In the genomic region with DNA sequence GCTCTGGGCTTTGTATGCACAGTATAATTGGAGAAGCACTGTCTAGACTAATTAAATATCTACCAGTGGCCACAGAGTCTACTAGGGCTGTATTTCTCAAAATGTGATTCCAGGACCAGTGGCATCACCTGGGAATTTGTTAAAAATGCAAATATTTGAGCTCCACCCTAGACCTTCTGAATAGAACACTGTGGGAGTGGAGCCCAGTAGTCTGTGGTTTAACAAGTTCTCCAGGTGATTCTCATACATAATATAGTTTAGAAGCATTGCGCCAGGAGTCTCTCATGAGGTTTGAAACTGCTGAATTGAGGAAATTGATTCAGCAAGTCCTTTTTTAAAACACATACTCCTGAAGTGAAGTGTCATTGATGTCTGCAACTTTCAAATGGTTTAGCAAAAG, we compare ENCODE assay signal across 1 cellular context.
TF ChIP-seq lines count a peak whose summit lies in the region.

No MANE protein-coding gene starts in this region.

TF ChIP-seq in HCT116, 20 proteins besides CTCF, POLR2A, EP300 and RAD21 (continued from another document):
- TF ChIP-seq, protein P1, sequence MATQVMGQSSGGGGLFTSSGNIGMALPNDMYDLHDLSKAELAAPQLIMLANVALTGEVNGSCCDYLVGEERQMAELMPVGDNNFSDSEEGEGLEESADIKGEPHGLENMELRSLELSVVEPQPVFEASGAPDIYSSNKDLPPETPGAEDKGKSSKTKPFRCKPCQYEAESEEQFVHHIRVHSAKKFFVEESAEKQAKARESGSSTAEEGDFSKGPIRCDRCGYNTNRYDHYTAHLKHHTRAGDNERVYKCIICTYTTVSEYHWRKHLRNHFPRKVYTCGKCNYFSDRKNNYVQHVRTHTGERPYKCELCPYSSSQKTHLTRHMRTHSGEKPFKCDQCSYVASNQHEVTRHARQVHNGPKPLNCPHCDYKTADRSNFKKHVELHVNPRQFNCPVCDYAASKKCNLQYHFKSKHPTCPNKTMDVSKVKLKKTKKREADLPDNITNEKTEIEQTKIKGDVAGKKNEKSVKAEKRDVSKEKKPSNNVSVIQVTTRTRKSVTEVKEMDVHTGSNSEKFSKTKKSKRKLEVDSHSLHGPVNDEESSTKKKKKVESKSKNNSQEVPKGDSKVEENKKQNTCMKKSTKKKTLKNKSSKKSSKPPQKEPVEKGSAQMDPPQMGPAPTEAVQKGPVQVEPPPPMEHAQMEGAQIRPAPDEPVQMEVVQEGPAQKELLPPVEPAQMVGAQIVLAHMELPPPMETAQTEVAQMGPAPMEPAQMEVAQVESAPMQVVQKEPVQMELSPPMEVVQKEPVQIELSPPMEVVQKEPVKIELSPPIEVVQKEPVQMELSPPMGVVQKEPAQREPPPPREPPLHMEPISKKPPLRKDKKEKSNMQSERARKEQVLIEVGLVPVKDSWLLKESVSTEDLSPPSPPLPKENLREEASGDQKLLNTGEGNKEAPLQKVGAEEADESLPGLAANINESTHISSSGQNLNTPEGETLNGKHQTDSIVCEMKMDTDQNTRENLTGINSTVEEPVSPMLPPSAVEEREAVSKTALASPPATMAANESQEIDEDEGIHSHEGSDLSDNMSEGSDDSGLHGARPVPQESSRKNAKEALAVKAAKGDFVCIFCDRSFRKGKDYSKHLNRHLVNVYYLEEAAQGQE (IDR thresholded peaks at IDR 0.05; ENCODE audit: low read depth): no peak
- no peak for TF ChIP-seq ZNF274 (IDR thresholded peaks at IDR 0.05; ENCODE audit: low read depth, low read length)
- no peak for TF ChIP-seq YY1 (IDR thresholded peaks at IDR 0.05; ENCODE audit: extremely low read depth, insufficient replicate concordance, low read depth, low read length)
- TF ChIP-seq JUND (IDR thresholded peaks at IDR 0.05): no peak
- TF ChIP-seq EZH2 (IDR thresholded peaks at IDR 0.05): no peak
- TF ChIP-seq EGR1 (IDR thresholded peaks at IDR 0.05; ENCODE audit: low read depth): no peak
- no peak for TF ChIP-seq ELF1 (IDR thresholded peaks at IDR 0.05; ENCODE audit: borderline replicate concordance, low read depth)
- TF ChIP-seq SRF (IDR thresholded peaks at IDR 0.05; ENCODE audit: low read depth): no peak
- TF ChIP-seq, protein P2, sequence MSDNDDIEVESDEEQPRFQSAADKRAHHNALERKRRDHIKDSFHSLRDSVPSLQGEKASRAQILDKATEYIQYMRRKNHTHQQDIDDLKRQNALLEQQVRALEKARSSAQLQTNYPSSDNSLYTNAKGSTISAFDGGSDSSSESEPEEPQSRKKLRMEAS (IDR thresholded peaks at IDR 0.05): no peak
- TF ChIP-seq, protein P3, sequence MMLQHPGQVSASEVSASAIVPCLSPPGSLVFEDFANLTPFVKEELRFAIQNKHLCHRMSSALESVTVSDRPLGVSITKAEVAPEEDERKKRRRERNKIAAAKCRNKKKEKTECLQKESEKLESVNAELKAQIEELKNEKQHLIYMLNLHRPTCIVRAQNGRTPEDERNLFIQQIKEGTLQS (IDR thresholded peaks at IDR 0.05): no peak
